15 cellular contexts compared by ENCODE assay signal in genomic region chr19:18858906-18859646, GRCh38. TPM values are rescaled to one million over a fixed set of nuclear protein-coding genes. Genes with fewer than 3 reads are reported as not detected.
"Had no signal": no experiment of that assay in that cellular context is flagged by ENCODE, and none has a peak within 500 bp of the region (broad histone marks: within the 10 kb centered on the region; RNA-seq: fewer than 3 reads in every experiment).

No MANE protein-coding gene starts in this region.

- H3K9me3 ChIP-seq: ascending aorta, esophagus squamous epithelium, suprapubic skin, transverse colon, uterus had no signal

- H3K27me3 ChIP-seq: ascending aorta, esophagus squamous epithelium, hepatocyte, suprapubic skin, transverse colon, uterus had no signal

- ATAC-seq: activated CD4-positive, CD25-positive, alpha-beta regulatory T cell treated with anti-CD3 and anti-CD28 coated beads, Interleukin-2, amount 50 U/mL, for 24 hours; activated CD8-positive, alpha-beta T cell treated with anti-CD3 and anti-CD28 coated beads, Interleukin-2, amount 10 ng/mL, durations not matched to agents 7 days and 5 days; activated T-cell treated with anti-CD3 and anti-CD28 coated beads, Interleukin-2, amount 50 U/mL, for 4 hours; natural killer cell treated with Interleukin-12 subunit alpha and Interleukin-12 subunit beta and Interleukin-15 and Interleukin-18, amount 100 ng/mL, for 72 hours had no signal

- H3K27ac ChIP-seq: ascending aorta, esophagus squamous epithelium, hepatocyte, suprapubic skin, transverse colon, uterus had no signal

- H3K4me3 ChIP-seq: ascending aorta, esophagus squamous epithelium, hepatocyte, suprapubic skin, transverse colon, uterus had no signal

- FAIRE-seq: islet of Langerhans had no signal

- H3K36me3 ChIP-seq: uterus had no signal

- DNase-seq: activated CD4-positive, alpha-beta T cell treated with anti-CD3 and anti-CD28 coated beads, Interleukin-2, amount 10 ng/mL, durations not matched to agents 7 days and 5 days; activated CD8-positive, alpha-beta T cell treated with anti-CD3 and anti-CD28 coated beads, Interleukin-2, amount 10 ng/mL, durations not matched to agents 7 days and 5 days; activated naive CD4-positive, alpha-beta T cell treated with anti-CD3 and anti-CD28 coated beads, Interleukin-2, amount 10 ng/mL, durations not matched to agents 7 days and 5 days; activated T-cell treated with anti-CD3 and anti-CD28 coated beads, Interleukin-2, amount 50 U/mL, for 4 hours; effector memory CD4-positive, alpha-beta T cell; esophagus squamous epithelium; transverse colon had no signal

- H3K4me1 ChIP-seq: ascending aorta, suprapubic skin, transverse colon, uterus had no signal

RNA-seq across cellular contexts. Expression of gene CERS1, which starts 36.9 kb away (rescaled TPM):
- total RNA-seq: activated CD4-positive, alpha-beta T cell treated with anti-CD3 and anti-CD28 coated beads, Interleukin-2, amount 10 ng/mL, durations not matched to agents 7 days and 5 days; activated CD8-positive, alpha-beta T cell treated with anti-CD3 and anti-CD28 coated beads, Interleukin-2, amount 10 ng/mL, durations not matched to agents 7 days and 5 days; ascending aorta; natural killer cell treated with Interleukin-12 subunit alpha and Interleukin-12 subunit beta and Interleukin-15 and Interleukin-18, amount 100 ng/mL, for 72 hours; T-helper 1 cell treated with Interleukin-12 subunit alpha and Interleukin-12 subunit beta and Interleukin-4 antibody, amounts not matched to agents 30 ng/mL and 1 ng/mL, for 36 hours; transverse colon had no signal
